21 cellular contexts compared by ENCODE assay signal in the genomic region with DNA sequence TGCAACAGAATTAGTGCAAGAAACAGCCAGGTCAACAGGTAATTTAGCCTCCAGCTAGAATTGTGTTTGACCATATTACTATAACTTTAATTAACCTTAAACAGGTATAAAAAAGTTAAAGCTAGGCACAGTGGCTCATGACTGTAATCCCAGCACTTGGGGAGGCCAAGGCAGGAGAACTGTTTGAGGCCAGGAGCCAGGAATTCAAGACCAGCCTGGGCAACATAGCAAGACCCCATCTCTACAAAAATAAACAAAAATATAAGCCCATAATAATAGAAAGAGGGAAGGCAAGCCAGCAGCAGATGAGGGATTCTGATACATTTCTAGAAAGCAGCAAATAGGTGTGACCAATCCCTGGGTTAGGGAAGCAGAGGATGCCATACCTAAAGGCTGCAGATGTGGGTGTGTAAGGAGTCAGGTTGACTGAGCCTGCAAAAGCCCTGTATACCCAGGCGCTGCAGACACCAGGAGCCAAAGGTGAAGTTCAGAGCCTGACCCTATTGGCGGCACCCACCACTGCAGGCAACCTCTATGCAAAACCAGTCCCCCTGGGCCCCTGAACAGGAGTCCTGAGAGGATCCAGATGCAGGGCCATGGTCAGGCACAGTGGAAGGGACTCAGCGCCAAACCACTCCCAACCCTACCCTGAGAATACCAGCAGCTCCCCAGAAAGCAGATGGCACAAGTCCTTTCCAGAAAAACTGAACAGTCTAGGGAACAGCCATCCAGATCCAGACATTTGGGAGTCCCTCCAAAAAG.
"Had no signal": no experiment of that assay in that cellular context is flagged by ENCODE, and none has a peak within 500 bp of the region (broad histone marks: within the 10 kb centered on the region; RNA-seq: fewer than 3 reads in every experiment).

No MANE protein-coding gene starts in this region.

- ATAC-seq: activated naive CD4-positive, alpha-beta T cell treated with anti-CD3 and anti-CD28 coated beads, Interleukin-2, amount 50 U/mL, for 72 hours; effector memory CD8-positive, alpha-beta T cell; gastrocnemius medialis; left ventricle myocardium superior; natural killer cell treated with Interleukin-12 subunit alpha and Interleukin-12 subunit beta and Interleukin-15 and Interleukin-18, amount 100 ng/mL, for 72 hours; stimulated activated naive CD8-positive, alpha-beta T cell treated with anti-CD3 and anti-CD28 coated beads, Interleukin-15, Interleukin-2, amounts not matched to agents 100 U/mL and 50 U/mL, for 24 hours had no signal

- H3K4me3 ChIP-seq: colonic mucosa, dorsolateral prefrontal cortex, esophagus muscularis mucosa, gastrocnemius medialis, ovary, prostate gland, upper lobe of left lung had no signal

- H3K4me1 ChIP-seq: esophagus muscularis mucosa, prostate gland, upper lobe of left lung had no signal

- H3K36me3 ChIP-seq: ovary had no signal

- DNase-seq: activated B cell treated with CpG ODN at 0.5 μM for 24 hours; activated CD4-positive, alpha-beta memory T cell treated with anti-CD3 and anti-CD28 coated beads for 36 hours; activated CD4-positive, alpha-beta T cell treated with anti-CD3 and anti-CD28 coated beads for 4 hours; activated gamma-delta T cell; activated T-cell treated with anti-CD3 and anti-CD28 coated beads, Interleukin-2, amount 50 U/mL, for 48 hours; central memory CD4-positive, alpha-beta T cell; colonic mucosa; dorsolateral prefrontal cortex; effector memory CD8-positive, alpha-beta T cell; gastrocnemius medialis; hippocampal formation; left ventricle myocardium superior; ovary; stimulated activated CD4-positive, alpha-beta T cell treated with anti-CD3 and anti-CD28 coated beads, Interleukin-4, amount 100 ng/mL, for 24 hours; stimulated activated naive CD8-positive, alpha-beta T cell treated with anti-CD3 and anti-CD28 coated beads, Interleukin-15, Interleukin-2, amounts not matched to agents 100 U/mL and 50 U/mL, for 24 hours; upper lobe of left lung had no signal

- H3K27ac ChIP-seq: colonic mucosa, esophagus muscularis mucosa, neutrophil, ovary, prostate gland, upper lobe of left lung had no signal

- H3K9me3 ChIP-seq: colonic mucosa, esophagus muscularis mucosa, gastrocnemius medialis, neutrophil, ovary, prostate gland, upper lobe of left lung had no signal

- H3K27me3 ChIP-seq: colonic mucosa, dorsolateral prefrontal cortex, esophagus muscularis mucosa, gastrocnemius medialis, neutrophil, ovary, upper lobe of left lung had no signal
